In genomic region chr1:36324322-36324802, GRCh38 we compare ENCODE assay signal across 8 cellular contexts. TPM values are rescaled to one million over a fixed set of nuclear protein-coding genes. Genes with fewer than 3 reads are reported as not detected.
DNase-seq lines count a peak whose midpoint lies in the region; FAIRE-seq and TF ChIP-seq lines count a peak whose summit lies in the region.

No MANE protein-coding gene starts in this region.

- TF ChIP-seq POLR2A in NB4 (IDR thresholded peaks at IDR 0.05; ENCODE audit: extremely low read depth, insufficient read length): no peak
- no peak for TF ChIP-seq POLR2A in endothelial cell of umbilical vein (IDR thresholded peaks at IDR 0.05; ENCODE audit: low read depth, low read length)

- no peak overlapping the region for H3K9ac ChIP-seq in endothelial cell of umbilical vein (replicated peaks; ENCODE audit: extremely low read depth, insufficient read depth, low read length)

- H4K20me1 ChIP-seq in endothelial cell of umbilical vein (replicated peaks; ENCODE audit: control insufficient read depth, extremely low read depth, insufficient read depth, low read length): no peaks in the 10 kb centered on the region

- DNase-seq in Caco-2: no peak
- peak; percentile 70 for DNase-seq in NB4 (ENCODE audit: low read depth)
- no peak for DNase-seq in endothelial cell of umbilical vein (ENCODE audit: low read depth, low spot score)
- no peak for DNase-seq in osteocyte (ENCODE audit: extremely low spot score, unreplicated experiment)
- no peak for DNase-seq in NCI-H2171 treated with DMSO at 0.1 percent for 48 hours (lab: John Stamatoyannopoulos, UW)
- DNase-seq in GM10248 (ENCODE audit: extremely low spot score): no peak
- DNase-seq in NCI-H226: no peak
- no peak for DNase-seq in activated effector memory CD4-positive, alpha-beta T cell treated with Interleukin-2 at 50 U/mL for 16 hours

- POLR2A ChIA-PET in Caco-2 (lab: Charles Lee): interaction anchor here (1.4 kb wide), 1 partner anchor 18 kb away, joined by 9 read pairs; the partner anchor contains the start of gene SH3D21
- POLR2A ChIA-PET in endothelial cell of umbilical vein (lab: Charles Lee): no interaction called here
- POLR2A ChIA-PET in GM10248 (lab: Yijun Ruan, JAX): interaction anchor here (1.0 kb wide), 2 partner anchors 18 to 175 kb away, joined by 3 read pairs; partner anchors contain the start of genes SH3D21 and TRAPPC3

- H3K36me3 ChIP-seq in Caco-2 (ENCODE audit: control insufficient read depth, insufficient read depth, low read length) (no peaks in the 10 kb centered on the region), endothelial cell of umbilical vein (ENCODE audit: control insufficient read depth in 2 of 2, extremely low read depth in 1 of 2, insufficient read depth in 2 of 2, low read length in 2 of 2) (peaks cover 0 to 5% of the 10 kb centered on the region in 2 experiments)

- H3K4me3 Mint-ChIP-seq in Caco-2 (ENCODE audit: unreplicated experiment): peak overlapping the region; percentile 66
- peak overlapping the region; percentile 76 for H3K4me3 Mint-ChIP-seq in osteocyte (ENCODE audit: unreplicated experiment)

- no peaks in the 10 kb centered on the region for H3K9me3 Mint-ChIP-seq in Caco-2 (ENCODE audit: unreplicated experiment)
- H3K9me3 Mint-ChIP-seq in osteocyte (ENCODE audit: unreplicated experiment): no peaks in the 10 kb centered on the region

- BruUV-seq in Caco-2 (replicated peaks; lab: Mats Ljungman, UMichigan) (no TSS peak), endothelial cell of umbilical vein (replicated peaks; lab: Mats Ljungman, UMichigan) (no TSS peak)

- H3K27ac Mint-ChIP-seq in Caco-2 (ENCODE audit: unreplicated experiment) (no peak overlapping the region), osteocyte (ENCODE audit: unreplicated experiment) (peak overlapping the region; percentile 94)

- H3K27ac ChIP-seq in endothelial cell of umbilical vein (ENCODE audit: insufficient read depth, low read depth, low read length): no peak overlapping the region

- peaks cover 6% of the 10 kb centered on the region; the same call in 1 of the 2 replicates for H3K4me1 ChIP-seq in Caco-2
- H3K4me1 ChIP-seq in endothelial cell of umbilical vein (ENCODE audit: control insufficient read depth, extremely low read depth, insufficient read depth, low read length): peaks cover 21% of the 10 kb centered on the region

- H3K4me3 ChIP-seq in Caco-2 (ENCODE audit: low read depth, low read length): peak overlapping the region; percentile 46
- H3K4me3 ChIP-seq in NB4 (ENCODE audit: low read depth, low read length): peak overlapping the region; percentile 61
- no peak overlapping the region for H3K4me3 ChIP-seq in endothelial cell of umbilical vein (replicated peaks in 1 of 3; ENCODE audit: insufficient read depth in 1 of 3, low read depth in 1 of 3, low read length in 3 of 3)

- CTCF ChIA-PET in Caco-2 (lab: Charles Lee) (interaction anchor here (1.0 kb wide), 1 partner anchor 45 kb away, joined by 3 read pairs; no protein-coding TSS in a partner anchor), endothelial cell of umbilical vein (lab: Charles Lee) (interaction anchor here (1.2 to 3.1 kb wide), 7 partner anchors 18 to 163 kb away, joined by 3 to 17 read pairs (median 5); no protein-coding TSS in a partner anchor), GM10248 (lab: Yijun Ruan, JAX) (interaction anchor here (0.8 to 2.5 kb wide), 7 partner anchors 18 to 97 kb away, joined by 3 to 11 read pairs (median 5); partner anchors contain the start of gene SH3D21)

- H3K27me3 ChIP-seq in Caco-2 (replicated peaks; ENCODE audit: control insufficient read depth, insufficient read depth, low read length) (no peaks in the 10 kb centered on the region), endothelial cell of umbilical vein (ENCODE audit: control insufficient read depth in 2 of 2, insufficient read depth in 2 of 2, low read length in 2 of 2) (no peaks in the 10 kb centered on the region)

- H3K27me3 Mint-ChIP-seq in Caco-2 (ENCODE audit: insufficient read depth, unreplicated experiment) (no peaks in the 10 kb centered on the region), osteocyte (ENCODE audit: unreplicated experiment) (no peaks in the 10 kb centered on the region)

- no peak overlapping the region for H2AFZ ChIP-seq in endothelial cell of umbilical vein (ENCODE audit: low read depth, low read length)

- no peak for FAIRE-seq in endothelial cell of umbilical vein (lab: Jason Lieb, UNC)

- dilution Hi-C loops in endothelial cell of umbilical vein (cut with MboI; ENCODE audit: extremely low pct_ligation_motif_present, low sequenced_read_pairs): no loop called here

- H3K4me1 Mint-ChIP-seq in Caco-2 (ENCODE audit: low read depth, unreplicated experiment) (no peaks in the 10 kb centered on the region), osteocyte (ENCODE audit: unreplicated experiment) (peaks cover 61% of the 10 kb centered on the region)

- intact Hi-C loops in Caco-2 (cut with micrococcal nuclease; ENCODE audit: unreplicated experiment) (no loop called here), endothelial cell of umbilical vein (cut with micrococcal nuclease) (no loop called here)

- H3K79me2 ChIP-seq in endothelial cell of umbilical vein (ENCODE audit: control insufficient read depth, insufficient read depth, low read length): peaks cover 14% of the 10 kb centered on the region

- H3K9me3 ChIP-seq in Caco-2 (no peaks in the 10 kb centered on the region), endothelial cell of umbilical vein (replicated peaks; ENCODE audit: control insufficient read depth, insufficient read depth, low read length) (no peaks in the 10 kb centered on the region)

- peak overlapping the region; percentile 80 for H3K4me2 ChIP-seq in endothelial cell of umbilical vein (ENCODE audit: insufficient read depth, low read length)

- H3K36me3 Mint-ChIP-seq in Caco-2 (ENCODE audit: insufficient read depth, unreplicated experiment) (peaks cover 6% of the 10 kb centered on the region), osteocyte (ENCODE audit: unreplicated experiment) (no peaks in the 10 kb centered on the region)

- TF ChIP-seq CTCF in Caco-2 (IDR thresholded peaks at IDR 0.05; ENCODE audit: insufficient read depth in 1 of 2, low read depth in 1 of 2, low read length in 1 of 2, severe bottlenecking in 1 of 2, unreplicated experiment in 1 of 2): no peak
- TF ChIP-seq CTCF in NB4 (IDR thresholded peaks at IDR 0.05; ENCODE audit: low read depth, low read length): no peak
- no peak for TF ChIP-seq CTCF in endothelial cell of umbilical vein (IDR thresholded peaks at IDR 0.05; ENCODE audit: extremely low read depth in 1 of 2, insufficient read depth in 1 of 2, low read depth in 1 of 2, low read length in 2 of 2)
- no peak for TF ChIP-seq CTCF in osteocyte (IDR thresholded peaks at IDR 0.05)
- TF ChIP-seq CTCF in GM10248 (IDR thresholded peaks at IDR 0.05; ENCODE audit: control extremely low read depth, extremely low read depth, low read depth, missing control alignments): no peak

- no peaks in the 10 kb centered on the region for H3K9me1 ChIP-seq in endothelial cell of umbilical vein (replicated peaks; ENCODE audit: control insufficient read depth, extremely low read depth, insufficient read depth, low read length)

TF ChIP-seq in endothelial cell of umbilical vein, 7 proteins besides CTCF, POLR2A, EP300 and RAD21:
- TF ChIP-seq EZH2 (IDR thresholded peaks at IDR 0.05; ENCODE audit: borderline replicate concordance, low read depth, low read length, severe bottlenecking): no peak
- TF ChIP-seq MYC (IDR thresholded peaks at IDR 0.05; ENCODE audit: low read depth, low read length): no peak
- TF ChIP-seq MAX (IDR thresholded peaks at IDR 0.05; ENCODE audit: insufficient read depth, insufficient read length): no peak
- no peak for TF ChIP-seq GATA2 (IDR thresholded peaks at IDR 0.05; ENCODE audit: insufficient read depth, insufficient read length, low read depth, low read length)
- TF ChIP-seq FOS (IDR thresholded peaks at IDR 0.05; ENCODE audit: borderline replicate concordance, insufficient read depth, low read length): no peak
- no peak for TF ChIP-seq POLR2AphosphoS5 (IDR thresholded peaks at IDR 0.05; ENCODE audit: insufficient read depth, low read depth, low read length)
- TF ChIP-seq JUN (IDR thresholded peaks at IDR 0.05; ENCODE audit: borderline replicate concordance, insufficient read depth, insufficient read length, low read depth): no peak
TF ChIP-seq in endothelial cell of umbilical vein: peak in this region for 0.

RNA-seq across cellular contexts. Expression of gene EVA1B, which starts 0.9 kb away (rescaled TPM):
- 4.1 and 5.5 TPM in 2 replicates for total RNA-seq in Caco-2 (2022)
- 63.2 and 64.7 TPM in 2 replicates for total RNA-seq in endothelial cell of umbilical vein
- 132 and 255 TPM in 2 replicates for polyA plus RNA-seq in endothelial cell of umbilical vein
- polyA plus RNA-seq in endothelial cell of umbilical vein (2011; cell fraction: cytosol; rRNA removed): 42.8 and 79.0 TPM in 2 replicates
- polyA plus RNA-seq in endothelial cell of umbilical vein (2011; cell fraction: nucleus; rRNA removed): 14.7 and 18.7 TPM in 2 replicates
- polyA plus RNA-seq in endothelial cell of umbilical vein (2012): 37.9 and 66.8 TPM in 2 replicates
- 9.2 and 12.4 TPM in 2 replicates for polyA minus RNA-seq in endothelial cell of umbilical vein
- 3.6 TPM for polyA minus RNA-seq in endothelial cell of umbilical vein (2011; cell fraction: cytosol; rRNA and poly(A)+ RNA removed)
- 2.0 and 3.8 TPM in 2 replicates for polyA minus RNA-seq in endothelial cell of umbilical vein (2011; cell fraction: nucleus; rRNA and poly(A)+ RNA removed)
- 113 and 115 TPM in 2 replicates for total RNA-seq in osteocyte

RNA-seq across cellular contexts. Expression of gene SH3D21, which starts 18.2 kb away (rescaled TPM):
- total RNA-seq in Caco-2 (2022): 12.1 and 12.4 TPM in 2 replicates
- total RNA-seq in endothelial cell of umbilical vein: 5.1 and 7.2 TPM in 2 replicates
- 1.6 and 1.8 TPM in 2 replicates for polyA plus RNA-seq in endothelial cell of umbilical vein
- polyA plus RNA-seq in endothelial cell of umbilical vein (2011; cell fraction: cytosol; rRNA removed): 0.72 and 0.76 TPM in 2 replicates
- polyA plus RNA-seq in endothelial cell of umbilical vein (2011; cell fraction: nucleus; rRNA removed): 26.0 and 27.2 TPM in 2 replicates
- 3.2 and 4.3 TPM in 2 replicates for polyA plus RNA-seq in endothelial cell of umbilical vein (2012)
- polyA minus RNA-seq in endothelial cell of umbilical vein: 0.68 and 1.5 TPM in 2 replicates
- 0.61 TPM for polyA minus RNA-seq in endothelial cell of umbilical vein (2011; cell fraction: cytosol; rRNA and poly(A)+ RNA removed)
- polyA minus RNA-seq in endothelial cell of umbilical vein (2011; cell fraction: nucleus; rRNA and poly(A)+ RNA removed): 3.9 and 5.1 TPM in 2 replicates
- 5.1 and 6.4 TPM in 2 replicates for total RNA-seq in osteocyte

Comparison
In these comparisons a context has a peak if more than half of its experiments do, and no peak if none do; other contexts are left out.
1. H3K4me3 ChIP-seq: peak in Caco-2 (single experiment) and NB4 (single experiment); none in endothelial cell of umbilical vein (0 of 3).